2 cellular contexts compared by ENCODE assay signal in genomic region chr16:67598527-67598926, GRCh38.
TF ChIP-seq lines count a peak whose summit lies in the region.

No MANE protein-coding gene starts in this region.

TF ChIP-seq in IMR-90, 13 proteins besides CTCF, POLR2A, EP300 and RAD21:
- TF ChIP-seq NFE2L2 (IDR thresholded peaks at IDR 0.05; ENCODE audit: low read depth, low read length): no peak
- no peak for TF ChIP-seq MAZ (IDR thresholded peaks at IDR 0.05; ENCODE audit: borderline replicate concordance, low read depth, low read length)
- TF ChIP-seq RFX5 (IDR thresholded peaks at IDR 0.05; ENCODE audit: low read depth, low read length): no peak
- no peak for TF ChIP-seq BHLHE40 (IDR thresholded peaks at IDR 0.05; ENCODE audit: low read depth, low read length)
- no peak for TF ChIP-seq USF2 (IDR thresholded peaks at IDR 0.05; ENCODE audit: low read depth, low read length)
- TF ChIP-seq FOS (IDR thresholded peaks at IDR 0.05; ENCODE audit: low read depth, low read length): no peak
- no peak for TF ChIP-seq MXI1 (IDR thresholded peaks at IDR 0.05; ENCODE audit: borderline replicate concordance, low read depth, low read length)

TF ChIP-seq in H1, 55 proteins besides CTCF, POLR2A, EP300 and RAD21:
- TF ChIP-seq BRCA1 (IDR thresholded peaks at IDR 0.05; ENCODE audit: low read depth, low read length) (no peak), RBBP5 (IDR thresholded peaks at IDR 0.05; ENCODE audit: borderline replicate concordance, low read depth, low read length) (no peak), SIRT6 (IDR thresholded peaks at IDR 0.05; ENCODE audit: low read length) (no peak), RNF2 (IDR thresholded peaks at IDR 0.05; ENCODE audit: borderline replicate concordance, low read depth, low read length, missing control alignments, poor library complexity, severe bottlenecking) (no peak), CBX8 (IDR thresholded peaks at IDR 0.05; ENCODE audit: borderline replicate concordance, low read depth, low read length) (no peak), HDAC2 (IDR thresholded peaks at IDR 0.05; ENCODE audit: borderline replicate concordance in 1 of 2, low read depth in 2 of 2, low read length in 2 of 2) (no peak), MAFK (IDR thresholded peaks at IDR 0.05; ENCODE audit: low read depth, low read length) (no peak), RXRA (IDR thresholded peaks at IDR 0.05; ENCODE audit: insufficient read depth, low read depth, low read length) (no peak)
TF ChIP-seq in H1: peak in this region for 0.
